8 cellular contexts compared by ENCODE assay signal in the genomic region with DNA sequence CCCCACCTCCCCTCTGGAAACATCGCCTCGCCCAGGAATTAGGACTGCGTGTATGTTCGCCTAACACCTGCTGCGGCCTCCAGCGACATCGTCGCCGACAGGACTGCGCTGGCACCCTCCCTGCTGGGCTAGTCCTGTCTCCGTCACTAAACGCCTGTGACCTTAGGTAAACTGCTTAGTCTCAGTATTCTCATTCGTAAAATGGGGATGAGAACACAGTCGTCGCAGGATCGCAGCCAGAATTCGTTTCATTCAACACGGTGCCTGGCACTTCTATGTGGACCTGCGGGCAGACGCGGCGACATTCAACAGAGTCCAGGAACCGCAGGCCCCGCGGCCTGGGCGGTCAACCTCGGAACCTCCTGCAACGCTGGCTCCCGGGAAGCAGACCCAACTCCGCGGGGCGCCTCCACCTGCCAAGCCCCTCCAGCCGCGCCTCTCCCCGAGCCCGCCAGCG. TPM values are rescaled to one million over a fixed set of nuclear protein-coding genes. Genes with fewer than 3 reads are reported as not detected.
A peak's percentile ranks its signal among the peaks of the same experiment; 100 is the strongest.
DNase-seq lines count a peak whose midpoint lies in the region; ATAC-seq and TF ChIP-seq lines count a peak whose summit lies in the region.

No MANE protein-coding gene starts in this region.

- POLR2A ChIA-PET in activated B cell treated with CpG ODN at 0.5 μM for 24 hours (lab: Charles Lee), result interaction anchor here (0.5 to 2.9 kb wide), 4 partner anchors 20 to 309 kb away, joined by 8 to 36 read pairs (median 12); a partner anchor contains a TSS

- H3K9me3 Mint-ChIP-seq in activated B cell treated with CpG ODN at 0.5 μM for 24 hours, result no peaks in the 10 kb centered on the region

- peak overlapping the region; percentile 73 to 90 (median 81) for H3K9ac ChIP-seq in subcutaneous abdominal adipose tissue (ENCODE audit: low read length in 5 of 5)

- H3K9me3 ChIP-seq in mucosa of descending colon, result no peaks in the 10 kb centered on the region
- no peaks in the 10 kb centered on the region for H3K9me3 ChIP-seq in subcutaneous abdominal adipose tissue (ENCODE audit: control insufficient read depth in 5 of 5, low read length in 5 of 5)

- no peak for TF ChIP-seq CTCF in activated B cell treated with CpG ODN at 0.5 μM for 24 hours (IDR thresholded peaks at IDR 0.05)
- TF ChIP-seq CTCF in epithelial cell of proximal tubule (conservative IDR thresholded peaks at IDR 0.05; ENCODE audit: low read depth, low read length), result no peak
- no peak for TF ChIP-seq CTCF in mucosa of descending colon (IDR thresholded peaks at IDR 0.05)

- no peaks in the 10 kb centered on the region for H3K27me3 Mint-ChIP-seq in activated B cell treated with CpG ODN at 0.5 μM for 24 hours

- CTCF ChIA-PET in activated B cell treated with CpG ODN at 0.5 μM for 24 hours (lab: Charles Lee), result no interaction called here

- H3K4me3 ChIP-seq in epithelial cell of proximal tubule (ENCODE audit: low read depth, low read length) (peak overlapping the region; percentile 93), mucosa of descending colon (peak overlapping the region; percentile 95), subcutaneous abdominal adipose tissue (ENCODE audit: low read depth in 1 of 5, low read length in 5 of 5) (peak overlapping the region; percentile 73 to 92 (median 83))

- intact Hi-C loops in activated B cell treated with CpG ODN at 0.5 μM for 24 hours (cut with micrococcal nuclease) (loop anchor here (2.0 to 10.0 kb wide), 4 partner anchors 30 to 1150 kb away; a partner anchor contains a TSS), mucosa of descending colon (cut with DNase I, micrococcal nuclease) (no loop called here)

- H3K4me1 Mint-ChIP-seq in activated B cell treated with CpG ODN at 0.5 μM for 24 hours, result peaks cover 16% of the 10 kb centered on the region

- ATAC-seq in HG03135 (IDR thresholded peaks at IDR 0.05; ENCODE audit: unreplicated experiment) (peak; percentile 23), activated B cell treated with CpG ODN at 0.5 μM for 24 hours (ENCODE audit: low read depth) (peak; percentile 6), mucosa of descending colon (peak; percentile 56)

- peak overlapping the region; percentile 79 for H3K27ac Mint-ChIP-seq in activated B cell treated with CpG ODN at 0.5 μM for 24 hours

- H3K36me3 Mint-ChIP-seq in activated B cell treated with CpG ODN at 0.5 μM for 24 hours (ENCODE audit: low read depth), result no peaks in the 10 kb centered on the region

- H3K27me3 ChIP-seq in subcutaneous abdominal adipose tissue (ENCODE audit: control insufficient read depth in 5 of 5, insufficient read depth in 4 of 5, low read length in 5 of 5), result no peaks in the 10 kb centered on the region

- peak overlapping the region; percentile 87 for H3K4me3 Mint-ChIP-seq in activated B cell treated with CpG ODN at 0.5 μM for 24 hours

- H3K27ac ChIP-seq in subcutaneous abdominal adipose tissue (ENCODE audit: low read depth, low read length), result peak overlapping the region; percentile 87

- H3K36me3 ChIP-seq in mucosa of descending colon (ENCODE audit: low read depth) (no peaks in the 10 kb centered on the region), subcutaneous abdominal adipose tissue (ENCODE audit: control insufficient read depth in 5 of 5, insufficient read depth in 5 of 5, low read length in 5 of 5) (no peaks in the 10 kb centered on the region)

- H3K4me1 ChIP-seq in mucosa of descending colon (ENCODE audit: low read depth) (peaks cover 14% of the 10 kb centered on the region), subcutaneous abdominal adipose tissue (ENCODE audit: control insufficient read depth in 5 of 5, insufficient read depth in 5 of 5, low read length in 5 of 5) (peaks cover 3 to 29% (median 19%) of the 10 kb centered on the region in 5 donors)

- peak; percentile 67 for DNase-seq in activated CD8-positive, alpha-beta memory T cell treated with anti-CD3 and anti-CD28 coated beads, Interleukin-2, amount 50 U/mL, for 48 hours
- no peak for DNase-seq in activated CD8-positive, alpha-beta memory T cell treated with anti-CD3 and anti-CD28 coated beads for 24 hours
- DNase-seq in activated B cell treated with CpG ODN at 0.5 μM for 24 hours (no peak), epithelial cell of proximal tubule (ENCODE audit: low read depth) (no peak), mucosa of descending colon (peak; percentile 57 to 76 (median 69)), OCI-M1 (lab: John Stamatoyannopoulos, UW) (no peak)

RNA-seq across cellular contexts. Expression of a gene that starts 0.5 kb away (rescaled TPM):
- total RNA-seq in activated B cell treated with CpG ODN at 0.5 μM for 24 hours (9.2 and 9.6 TPM in 2 replicates), epithelial cell of proximal tubule (18.7 and 41.3 TPM in 2 replicates), mucosa of descending colon (100 to 1,000 TPM in 2 of 3 donors, 10 to 100 TPM in 1; 49.2 to 141 (median 106) TPM)

RNA-seq across cellular contexts. Expression of a gene that starts 41.8 kb away (rescaled TPM):
- total RNA-seq in activated B cell treated with CpG ODN at 0.5 μM for 24 hours, result 16.4 and 17.3 TPM in 2 replicates
- total RNA-seq in epithelial cell of proximal tubule, result 9.3 and 15.2 TPM in 2 replicates
- 10 to 100 TPM; 17.2 to 23.4 (median 19.7) TPM for total RNA-seq in mucosa of descending colon

Comparison
In these comparisons a context has a peak if more than half of its experiments do, and no peak if none do; other contexts are left out.
1. DNase-seq: peak in activated CD8-positive, alpha-beta memory T cell treated with anti-CD3 and anti-CD28 coated beads, Interleukin-2, amount 50 U/mL, for 48 hours (single experiment) and mucosa of descending colon (3 of 3); none in activated CD8-positive, alpha-beta memory T cell treated with anti-CD3 and anti-CD28 coated beads for 24 hours (single experiment), activated B cell treated with CpG ODN at 0.5 μM for 24 hours (single experiment), epithelial cell of proximal tubule (single experiment) and OCI-M1 (single experiment).
2. ATAC-seq: peak in every context shown above with its lines; median percentile 56 in mucosa of descending colon; 23 in HG03135; 6 in activated B cell treated with CpG ODN at 0.5 μM for 24 hours.
3. Peak in every context shown above with its lines, with median percentiles within 50 percentile points of each other: H3K4me3 ChIP-seq.